ENCODE assay signal across 1 cellular context in the genomic region with DNA sequence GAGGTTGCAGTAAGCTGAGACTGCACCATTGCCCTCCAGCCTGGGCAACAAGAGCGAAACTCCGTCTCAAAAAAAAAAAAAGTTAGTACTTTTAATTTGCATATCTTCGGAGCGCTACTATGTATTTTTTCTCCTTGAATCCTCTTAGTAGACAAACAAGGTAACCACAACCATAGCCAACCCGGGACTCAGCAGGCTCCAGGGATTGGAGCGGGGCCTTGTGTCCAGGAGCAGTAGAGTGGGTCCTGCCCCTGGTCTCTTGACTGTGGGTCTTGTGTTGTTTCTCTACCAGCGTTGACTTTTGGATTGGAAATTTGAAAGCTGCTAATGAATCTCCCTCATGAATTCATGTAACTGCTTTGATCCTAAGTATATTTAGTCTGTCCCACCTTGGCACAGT.
TF ChIP-seq lines count a peak whose summit lies in the region.

No MANE protein-coding gene starts in this region.

TF ChIP-seq in GM23338, 12 proteins besides CTCF, POLR2A, EP300 and RAD21:
- TF ChIP-seq, protein P1, sequence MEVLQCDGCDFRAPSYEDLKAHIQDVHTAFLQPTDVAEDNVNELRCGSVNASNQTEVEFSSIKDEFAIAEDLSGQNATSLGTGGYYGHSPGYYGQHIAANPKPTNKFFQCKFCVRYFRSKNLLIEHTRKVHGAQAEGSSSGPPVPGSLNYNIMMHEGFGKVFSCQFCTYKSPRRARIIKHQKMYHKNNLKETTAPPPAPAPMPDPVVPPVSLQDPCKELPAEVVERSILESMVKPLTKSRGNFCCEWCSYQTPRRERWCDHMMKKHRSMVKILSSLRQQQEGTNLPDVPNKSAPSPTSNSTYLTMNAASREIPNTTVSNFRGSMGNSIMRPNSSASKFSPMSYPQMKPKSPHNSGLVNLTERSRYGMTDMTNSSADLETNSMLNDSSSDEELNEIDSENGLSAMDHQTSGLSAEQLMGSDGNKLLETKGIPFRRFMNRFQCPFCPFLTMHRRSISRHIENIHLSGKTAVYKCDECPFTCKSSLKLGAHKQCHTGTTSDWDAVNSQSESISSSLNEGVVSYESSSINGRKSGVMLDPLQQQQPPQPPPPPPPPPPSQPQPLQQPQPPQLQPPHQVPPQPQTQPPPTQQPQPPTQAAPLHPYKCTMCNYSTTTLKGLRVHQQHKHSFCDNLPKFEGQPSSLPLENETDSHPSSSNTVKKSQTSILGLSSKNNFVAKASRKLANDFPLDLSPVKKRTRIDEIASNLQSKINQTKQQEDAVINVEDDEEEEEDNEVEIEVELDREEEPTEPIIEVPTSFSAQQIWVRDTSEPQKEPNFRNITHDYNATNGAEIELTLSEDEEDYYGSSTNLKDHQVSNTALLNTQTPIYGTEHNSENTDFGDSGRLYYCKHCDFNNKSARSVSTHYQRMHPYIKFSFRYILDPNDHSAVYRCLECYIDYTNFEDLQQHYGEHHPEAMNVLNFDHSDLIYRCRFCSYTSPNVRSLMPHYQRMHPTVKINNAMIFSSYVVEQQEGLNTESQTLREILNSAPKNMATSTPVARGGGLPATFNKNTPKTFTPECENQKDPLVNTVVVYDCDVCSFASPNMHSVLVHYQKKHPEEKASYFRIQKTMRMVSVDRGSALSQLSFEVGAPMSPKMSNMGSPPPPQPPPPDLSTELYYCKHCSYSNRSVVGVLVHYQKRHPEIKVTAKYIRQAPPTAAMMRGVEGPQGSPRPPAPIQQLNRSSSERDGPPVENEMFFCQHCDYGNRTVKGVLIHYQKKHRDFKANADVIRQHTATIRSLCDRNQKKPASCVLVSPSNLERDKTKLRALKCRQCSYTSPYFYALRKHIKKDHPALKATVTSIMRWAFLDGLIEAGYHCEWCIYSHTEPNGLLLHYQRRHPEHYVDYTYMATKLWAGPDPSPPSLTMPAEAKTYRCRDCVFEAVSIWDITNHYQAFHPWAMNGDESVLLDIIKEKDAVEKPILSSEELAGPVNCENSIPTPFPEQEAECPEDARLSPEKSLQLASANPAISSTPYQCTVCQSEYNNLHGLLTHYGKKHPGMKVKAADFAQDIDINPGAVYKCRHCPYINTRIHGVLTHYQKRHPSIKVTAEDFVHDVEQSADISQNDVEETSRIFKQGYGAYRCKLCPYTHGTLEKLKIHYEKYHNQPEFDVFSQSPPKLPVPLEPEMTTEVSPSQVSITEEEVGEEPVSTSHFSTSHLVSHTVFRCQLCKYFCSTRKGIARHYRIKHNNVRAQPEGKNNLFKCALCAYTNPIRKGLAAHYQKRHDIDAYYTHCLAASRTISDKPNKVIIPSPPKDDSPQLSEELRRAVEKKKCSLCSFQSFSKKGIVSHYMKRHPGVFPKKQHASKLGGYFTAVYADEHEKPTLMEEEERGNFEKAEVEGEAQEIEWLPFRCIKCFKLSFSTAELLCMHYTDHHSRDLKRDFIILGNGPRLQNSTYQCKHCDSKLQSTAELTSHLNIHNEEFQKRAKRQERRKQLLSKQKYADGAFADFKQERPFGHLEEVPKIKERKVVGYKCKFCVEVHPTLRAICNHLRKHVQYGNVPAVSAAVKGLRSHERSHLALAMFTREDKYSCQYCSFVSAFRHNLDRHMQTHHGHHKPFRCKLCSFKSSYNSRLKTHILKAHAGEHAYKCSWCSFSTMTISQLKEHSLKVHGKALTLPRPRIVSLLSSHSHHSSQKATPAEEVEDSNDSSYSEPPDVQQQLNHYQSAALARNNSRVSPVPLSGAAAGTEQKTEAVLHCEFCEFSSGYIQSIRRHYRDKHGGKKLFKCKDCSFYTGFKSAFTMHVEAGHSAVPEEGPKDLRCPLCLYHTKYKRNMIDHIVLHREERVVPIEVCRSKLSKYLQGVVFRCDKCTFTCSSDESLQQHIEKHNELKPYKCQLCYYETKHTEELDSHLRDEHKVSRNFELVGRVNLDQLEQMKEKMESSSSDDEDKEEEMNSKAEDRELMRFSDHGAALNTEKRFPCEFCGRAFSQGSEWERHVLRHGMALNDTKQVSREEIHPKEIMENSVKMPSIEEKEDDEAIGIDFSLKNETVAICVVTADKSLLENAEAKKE (CRISPR knock-in tag; IDR thresholded peaks at IDR 0.05), result no peak
